Comparison of ENCODE assay signal across 26 cellular contexts in the genomic region with DNA sequence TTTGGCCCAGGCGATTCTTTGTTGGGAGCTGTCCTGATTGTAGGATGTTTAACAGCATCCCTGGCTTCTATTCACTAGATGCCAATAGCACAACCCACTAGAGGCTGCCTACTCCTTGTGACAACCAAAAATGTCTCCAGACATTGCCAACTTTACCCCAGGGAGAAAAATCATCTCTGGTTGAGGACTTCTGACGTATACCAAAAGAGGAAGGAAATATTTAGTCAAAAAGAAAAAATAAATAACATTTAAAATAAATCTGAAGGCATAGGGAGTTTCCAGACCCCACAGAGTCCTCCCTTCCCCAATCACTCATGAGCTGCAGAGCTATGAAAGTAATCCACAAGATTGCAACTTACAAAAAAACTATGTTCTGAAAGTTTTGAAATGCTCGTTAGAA.
"Had no signal": no experiment of that assay in that cellular context is flagged by ENCODE, and none has a peak within 500 bp of the region (broad histone marks: within the 10 kb centered on the region; RNA-seq: fewer than 3 reads in every experiment).

No MANE protein-coding gene starts in this region.

- H3K36me3 ChIP-seq: colonic mucosa, esophagus squamous epithelium, gastroesophageal sphincter, left ventricle myocardium inferior, lower lobe of right lung, right lobe of liver, spleen, thoracic aorta, transverse colon had no signal

- H3K36me3 Mint-ChIP-seq: naive thymus-derived CD4-positive, alpha-beta T cell had no signal

- H3K27ac ChIP-seq: colonic mucosa, esophagus squamous epithelium, gastroesophageal sphincter, hepatocyte, left ventricle myocardium inferior, lower lobe of right lung, parathyroid adenoma, psoas muscle, right lobe of liver, spleen, stomach, thoracic aorta, transverse colon had no signal

- H3K27ac Mint-ChIP-seq: naive thymus-derived CD4-positive, alpha-beta T cell; nephron progenitor cell had no signal

- H2AFZ ChIP-seq: hepatocyte, parathyroid adenoma had no signal

- H3K4me3 Mint-ChIP-seq: naive thymus-derived CD4-positive, alpha-beta T cell; nephron progenitor cell had no signal

- H3K9ac ChIP-seq: parathyroid adenoma had no signal

- ATAC-seq: gastroesophageal sphincter; left cardiac atrium; lower lobe of right lung; naive thymus-derived CD4-positive, alpha-beta T cell; psoas muscle; right lobe of liver had no signal

- H3K4me2 ChIP-seq: hepatocyte had no signal

- H3K4me1 Mint-ChIP-seq: naive thymus-derived CD4-positive, alpha-beta T cell had no signal

- DNase-seq: colonic mucosa; dermis blood vessel endothelial cell; esophagus squamous epithelium; foreskin fibroblast; kidney; left cardiac atrium; left ventricle myocardium inferior; lower lobe of right lung; mesenchymal stem cell; naive thymus-derived CD4-positive, alpha-beta T cell; nephron progenitor cell; psoas muscle; retina; right lobe of liver; spleen; stimulated activated CD4-positive, alpha-beta T cell treated with anti-CD3 and anti-CD28 coated beads, Interleukin-15, amount 100 ng/mL, for 24 hours; stimulated activated CD4-positive, alpha-beta T cell treated with anti-CD3 and anti-CD28 coated beads, Interleukin-1b, Interleukin-23, amount 100 ng/mL, for 48 hours; stimulated activated CD4-positive, alpha-beta T cell treated with anti-CD3 and anti-CD28 coated beads, Interleukin-4, amount 100 ng/mL, for 24 hours; stimulated activated naive CD4-positive, alpha-beta T cell; stomach; substantia nigra; transverse colon had no signal

- H3K79me2 ChIP-seq: hepatocyte, parathyroid adenoma had no signal

- H3K9me3 ChIP-seq: colonic mucosa, esophagus squamous epithelium, gastroesophageal sphincter, left ventricle myocardium inferior, lower lobe of right lung, psoas muscle, right lobe of liver, spleen, stomach, thoracic aorta, transverse colon had no signal

- H3K9me3 Mint-ChIP-seq: naive thymus-derived CD4-positive, alpha-beta T cell; nephron progenitor cell had no signal

- H3K4me1 ChIP-seq: colonic mucosa, lower lobe of right lung, parathyroid adenoma, psoas muscle, right lobe of liver, spleen, transverse colon had no signal

- H3K4me3 ChIP-seq: colonic mucosa, esophagus squamous epithelium, gastroesophageal sphincter, hepatocyte, left ventricle myocardium inferior, lower lobe of right lung, psoas muscle, right lobe of liver, spleen, stomach, thoracic aorta, transverse colon had no signal

- H3K27me3 ChIP-seq: colonic mucosa, esophagus squamous epithelium, gastroesophageal sphincter, hepatocyte, right lobe of liver, spleen, stomach, transverse colon had no signal
